Comparison of ENCODE assay signal across 21 cellular contexts in the genomic region with DNA sequence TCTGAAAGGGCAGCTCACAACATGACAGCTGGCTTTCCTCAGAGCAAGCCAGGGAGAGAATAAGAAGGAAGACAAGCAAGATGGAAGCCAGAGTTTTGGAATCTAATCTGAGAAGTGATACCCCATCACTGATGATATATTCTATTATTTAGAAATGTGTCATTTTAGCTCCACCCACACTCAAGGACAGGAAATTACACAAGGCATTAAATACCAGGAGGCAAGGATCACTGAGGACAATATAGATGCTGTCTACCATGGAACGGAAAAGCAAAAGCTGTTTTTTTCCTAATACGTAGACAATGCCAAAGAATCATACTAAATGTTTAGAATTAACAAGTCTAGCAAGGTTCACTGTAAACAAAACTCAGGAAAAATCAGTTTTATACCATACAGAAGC.
"Had no signal": no experiment of that assay in that cellular context is flagged by ENCODE, and none has a peak within 500 bp of the region (broad histone marks: within the 10 kb centered on the region; RNA-seq: fewer than 3 reads in every experiment).

No MANE protein-coding gene starts in this region.

- H2AFZ ChIP-seq: parathyroid adenoma had no signal

- ATAC-seq: effector memory CD8-positive, alpha-beta T cell; foreskin keratinocyte; left lobe of liver; natural killer cell treated with Interleukin-12 subunit alpha and Interleukin-12 subunit beta and Interleukin-15 and Interleukin-18, amount 100 ng/mL, for 72 hours; right lobe of liver; stimulated activated effector memory CD8-positive, alpha-beta T cell treated with anti-CD3 and anti-CD28 coated beads, Interleukin-12 subunit alpha, Interleukin-12 subunit beta, amount 100 ng/mL, for 72 hours; stimulated activated naive CD8-positive, alpha-beta T cell treated with anti-CD3 and anti-CD28 coated beads, Interleukin-15, Interleukin-2, amounts not matched to agents 100 U/mL and 50 U/mL, for 24 hours had no signal

- H3K27ac Mint-ChIP-seq: effector memory CD8-positive, alpha-beta T cell; immature natural killer cell; natural killer cell treated with Interleukin-12 subunit alpha and Interleukin-12 subunit beta and Interleukin-15 and Interleukin-18, amount 100 ng/mL, for 72 hours; stimulated activated effector memory CD8-positive, alpha-beta T cell treated with anti-CD3 and anti-CD28 coated beads, Interleukin-12 subunit alpha, Interleukin-12 subunit beta, amount 100 ng/mL, for 72 hours had no signal

- H3K9me3 ChIP-seq: esophagus muscularis mucosa, prostate gland, right lobe of liver, upper lobe of left lung, uterus had no signal

- H3K27me3 Mint-ChIP-seq: effector memory CD8-positive, alpha-beta T cell; natural killer cell treated with Interleukin-12 subunit alpha and Interleukin-12 subunit beta and Interleukin-15 and Interleukin-18, amount 100 ng/mL, for 72 hours had no signal

- H3K27me3 ChIP-seq: esophagus muscularis mucosa, foreskin keratinocyte, right lobe of liver, tibial artery, upper lobe of left lung, uterus had no signal

- H3K79me2 ChIP-seq: parathyroid adenoma had no signal

- H3K27ac ChIP-seq: epithelial cell of prostate, esophagus muscularis mucosa, foreskin keratinocyte, parathyroid adenoma, prostate gland, right lobe of liver, upper lobe of left lung, uterus had no signal

- FAIRE-seq: kidney had no signal

- H3K4me3 ChIP-seq: esophagus muscularis mucosa, prostate gland, right lobe of liver, tibial artery, upper lobe of left lung, uterus had no signal

- H3K4me1 Mint-ChIP-seq: stimulated activated effector memory CD8-positive, alpha-beta T cell treated with anti-CD3 and anti-CD28 coated beads, Interleukin-12 subunit alpha, Interleukin-12 subunit beta, amount 100 ng/mL, for 72 hours had no signal

- H3K9me3 Mint-ChIP-seq: effector memory CD8-positive, alpha-beta T cell; immature natural killer cell; natural killer cell treated with Interleukin-12 subunit alpha and Interleukin-12 subunit beta and Interleukin-15 and Interleukin-18, amount 100 ng/mL, for 72 hours; stimulated activated effector memory CD8-positive, alpha-beta T cell treated with anti-CD3 and anti-CD28 coated beads, Interleukin-12 subunit alpha, Interleukin-12 subunit beta, amount 100 ng/mL, for 72 hours had no signal

- H3K36me3 ChIP-seq: esophagus muscularis mucosa, prostate gland, right lobe of liver, tibial artery, upper lobe of left lung, uterus had no signal

- DNase-seq: cortex of kidney; effector memory CD8-positive, alpha-beta T cell; foreskin keratinocyte; immature natural killer cell; kidney; mammary epithelial cell; occipital lobe; right lobe of liver; stimulated activated CD4-positive, alpha-beta T cell treated with anti-CD3 and anti-CD28 coated beads, Interleukin-4, amount 100 ng/mL, for 1 hour; stimulated activated CD8-positive, alpha-beta memory T cell treated with anti-CD3 and anti-CD28 coated beads, Interleukin-4, amount 100 ng/mL, for 48 hours; stimulated activated naive CD8-positive, alpha-beta T cell treated with anti-CD3 and anti-CD28 coated beads, Interleukin-15, Interleukin-2, amounts not matched to agents 100 U/mL and 50 U/mL, for 24 hours; tibial artery; upper lobe of left lung; uterus had no signal

- H3K4me1 ChIP-seq: esophagus muscularis mucosa, foreskin keratinocyte, parathyroid adenoma, prostate gland, right lobe of liver, upper lobe of left lung, uterus had no signal

- H3K4me3 Mint-ChIP-seq: effector memory CD8-positive, alpha-beta T cell; immature natural killer cell; natural killer cell treated with Interleukin-12 subunit alpha and Interleukin-12 subunit beta and Interleukin-15 and Interleukin-18, amount 100 ng/mL, for 72 hours; stimulated activated effector memory CD8-positive, alpha-beta T cell treated with anti-CD3 and anti-CD28 coated beads, Interleukin-12 subunit alpha, Interleukin-12 subunit beta, amount 100 ng/mL, for 72 hours had no signal

- H3K36me3 Mint-ChIP-seq: natural killer cell treated with Interleukin-12 subunit alpha and Interleukin-12 subunit beta and Interleukin-15 and Interleukin-18, amount 100 ng/mL, for 72 hours; stimulated activated effector memory CD8-positive, alpha-beta T cell treated with anti-CD3 and anti-CD28 coated beads, Interleukin-12 subunit alpha, Interleukin-12 subunit beta, amount 100 ng/mL, for 72 hours had no signal
